Comparison of ENCODE assay signal across 19 cellular contexts in genomic region chr17:57350266-57350665, GRCh38.
DNase-seq lines count a peak whose midpoint lies in the region; ATAC-seq, FAIRE-seq and TF ChIP-seq lines count a peak whose summit lies in the region.
"Had no signal": no experiment of that assay in that cellular context is flagged by ENCODE, and none has a peak within 500 bp of the region (broad histone marks: within the 10 kb centered on the region; RNA-seq: fewer than 3 reads in every experiment).

No MANE protein-coding gene starts in this region.

- H3K4me1 ChIP-seq in DND-41 (ENCODE audit: insufficient read depth, low read length): peaks cover 78% of the 10 kb centered on the region
- peaks cover 0 to 2% (median 0%) of the 10 kb centered on the region in 4 experiments; a peak in 1 of 7 replicates for H3K4me1 ChIP-seq in H1 (replicated peaks in 1 of 4; ENCODE audit: control insufficient read depth in 3 of 4, insufficient read depth in 4 of 4, low read length in 3 of 4)
- H3K4me1 ChIP-seq: breast epithelium had no signal

- H4K20me1 ChIP-seq in DND-41 (ENCODE audit: insufficient read depth, low read length): peaks cover 62% of the 10 kb centered on the region
- peaks cover 1 to 2% of the 10 kb centered on the region in 2 experiments for H4K20me1 ChIP-seq in H1 (replicated peaks in 1 of 2; ENCODE audit: control insufficient read depth in 1 of 2, insufficient read depth in 2 of 2, low read length in 2 of 2)

- intact Hi-C loops in sciatic nerve (cut with DNase I): no loop called here

- H2BK12ac ChIP-seq in H1 (ENCODE audit: low read depth, low read length): no peak overlapping the region

- H3K4ac ChIP-seq in H1 (replicated peaks; ENCODE audit: insufficient read length, low read depth, low read length): no peak overlapping the region

- H4K8ac ChIP-seq in H1 (ENCODE audit: extremely low read depth, insufficient read depth, low read length): no peak overlapping the region

- no peak for TF ChIP-seq RAD21 in H1 (IDR thresholded peaks at IDR 0.05 in 1 of 2, conservative IDR thresholded peaks at IDR 0.05 in 1 of 2; ENCODE audit: low read depth in 2 of 2, low read length in 2 of 2)

- H2AK5ac ChIP-seq in H1 (ENCODE audit: low read depth, low read length): no peak overlapping the region

- H3K27ac ChIP-seq in DND-41 (ENCODE audit: low read length) (peak overlapping the region; percentile 58), H1 (ENCODE audit: low read depth, low read length) (no peak overlapping the region)
- H3K27ac ChIP-seq: breast epithelium, HL-60, tibial nerve had no signal

- H3K23ac ChIP-seq in H1 (ENCODE audit: insufficient read length): no peak overlapping the region

- no peak overlapping the region for H4K5ac ChIP-seq in H1 (ENCODE audit: insufficient read length, low read depth, low read length)

- no peak for ATAC-seq in DND-41 (ENCODE audit: insufficient read depth, low read depth)
- peak; percentile 95 for ATAC-seq in sciatic nerve
- no peak for ATAC-seq in GM18873 (IDR thresholded peaks at IDR 0.05; ENCODE audit: low FRiP score, unreplicated experiment)

- peaks cover 13% of the 10 kb centered on the region for H3K79me1 ChIP-seq in H1 (ENCODE audit: low read depth, low read length)

- no peak for FAIRE-seq in H1 (lab: Jason Lieb, UNC)
- FAIRE-seq: islet of Langerhans had no signal

- no peaks in the 10 kb centered on the region for H3K27me3 ChIP-seq in DND-41 (ENCODE audit: insufficient read depth, low read length, poor library complexity)
- no peaks in the 10 kb centered on the region for H3K27me3 ChIP-seq in H1 (replicated peaks in 1 of 4; ENCODE audit: control insufficient read depth in 3 of 4, extremely low read depth in 1 of 4, insufficient read depth in 3 of 4, low read length in 3 of 4)
- H3K27me3 ChIP-seq: breast epithelium, tibial nerve had no signal

- no peak overlapping the region for H3K14ac ChIP-seq in H1 (ENCODE audit: insufficient read length)

- no peak overlapping the region for H2BK5ac ChIP-seq in H1 (ENCODE audit: low read depth, low read length)

- no peak overlapping the region for H3K18ac ChIP-seq in H1 (ENCODE audit: extremely low read depth, low read length)

- WGBS in H1 (ENCODE audit: extremely low coverage in 1 of 2, insufficient coverage in 1 of 2, insufficient read length in 1 of 2, insufficient replicate concordance in 2 of 2, low coverage in 1 of 2, low lambda C conversion rate in 2 of 2, missing lambda C conversion rate in 1 of 2), 2 experiments: 93% methylated on average over 6 of the region's 6 CpGs; no CpG with 5 or more reads in 1 of the 2 experiments

- H4K91ac ChIP-seq in H1 (replicated peaks; ENCODE audit: insufficient read length, low read length): no peak overlapping the region

- no peak for TF ChIP-seq POLR2A in H1 (IDR thresholded peaks at IDR 0.05; ENCODE audit: control extremely low read depth in 1 of 2, low read depth in 2 of 2, low read length in 2 of 2)

- TF ChIP-seq CTCF in DND-41 (IDR thresholded peaks at IDR 0.05; ENCODE audit: borderline replicate concordance, extremely low read depth, low read length, poor library complexity, severe bottlenecking) (no peak), H1 (IDR thresholded peaks at IDR 0.05; ENCODE audit: control extremely low read depth in 1 of 3, insufficient read depth in 1 of 3, low read depth in 1 of 3, low read length in 3 of 3) (no peak)

- H2BK15ac ChIP-seq in H1 (ENCODE audit: low read length): no peak overlapping the region

- H3K9me3 ChIP-seq in DND-41 (ENCODE audit: insufficient read depth, low read length, severe bottlenecking) (no peaks in the 10 kb centered on the region), H1 (ENCODE audit: insufficient read depth in 2 of 2, low read depth in 1 of 2, low read length in 1 of 2) (no peaks in the 10 kb centered on the region)
- H3K9me3 ChIP-seq: breast epithelium, HAP-1, tibial nerve had no signal

- H2AFZ ChIP-seq in DND-41 (ENCODE audit: low read depth, low read length) (no peak overlapping the region), H1 (ENCODE audit: low read length) (no peak overlapping the region)

- H3K23me2 ChIP-seq in H1 (ENCODE audit: low read depth, low read length): no peaks in the 10 kb centered on the region; the same call in 1 of the 2 replicates

- H2BK20ac ChIP-seq in H1 (ENCODE audit: low read length): no peak overlapping the region

- no peak overlapping the region for H3K9ac ChIP-seq in DND-41 (ENCODE audit: low read depth, low read length)
- no peak overlapping the region for H3K9ac ChIP-seq in H1 (replicated peaks in 1 of 4; ENCODE audit: extremely low read depth in 1 of 4, low read depth in 3 of 4, low read length in 3 of 4)

- H2BK120ac ChIP-seq in H1 (replicated peaks; ENCODE audit: low read depth, low read length): no peak overlapping the region

- CTCF ChIA-PET in H1 (lab: Charles Lee; ENCODE audit: partially characterized antibody): interaction anchor here (3.6 kb wide), 1 partner anchor 107 kb away, joined by 13 read pairs; no protein-coding TSS in a partner anchor
- CTCF ChIA-PET in HEK293T (lab: Yijun Ruan, JAX): no interaction called here

- no peak overlapping the region for H3K56ac ChIP-seq in H1 (replicated peaks; ENCODE audit: insufficient read length, low read depth, low read length)

- DNase-seq in DND-41 (no peak), H1 (ENCODE audit: low read depth in 1 of 2, low spot score in 2 of 2) (no peak), hepatic stellate cell (ENCODE audit: low spot score) (peak; percentile 11), sciatic nerve (ENCODE audit: low spot score) (peak; percentile 66), MV-4-11 (lab: John Stamatoyannopoulos, UW) (no peak), HEK293T (ENCODE audit: extremely low spot score) (no peak), NCI-H1694 treated with DMSO at 0.1 percent for 48 hours (lab: John Stamatoyannopoulos, UW) (no peak)
- DNase-seq: activated CD4-positive, CD25-positive, alpha-beta regulatory T cell; activated naive CD8-positive, alpha-beta T cell treated with anti-CD3 and anti-CD28 coated beads for 36 hours; COR-L47; EL; stimulated activated CD4-positive, alpha-beta T cell treated with anti-CD3 and anti-CD28 coated beads, Interleukin-12 subunit alpha, Interleukin-12 subunit beta, amount 100 ng/mL, for 4 hours; T-helper 9 cell had no signal

- H3K4me3 ChIP-seq in DND-41 (ENCODE audit: low read depth in 1 of 2, low read length in 2 of 2) (no peak overlapping the region), H1 (ENCODE audit: extremely low read depth in 1 of 4, insufficient read depth in 2 of 4, low read depth in 3 of 4, low read length in 4 of 4) (no peak overlapping the region)
- H3K4me3 ChIP-seq: breast epithelium, HAP-1, tibial nerve had no signal

- POLR2A ChIA-PET in H1 (lab: Charles Lee; ENCODE audit: partially characterized antibody): no interaction called here
- POLR2A ChIA-PET in HEK293T (lab: Yijun Ruan, JAX): no interaction called here

- no peak for TF ChIP-seq EP300 in H1 (IDR thresholded peaks at IDR 0.05; ENCODE audit: borderline replicate concordance in 1 of 2, low read depth in 2 of 2, low read length in 2 of 2)

- H3K4me2 ChIP-seq in DND-41 (ENCODE audit: insufficient read depth, low read length) (peak overlapping the region; percentile 4), H1 (ENCODE audit: insufficient read depth in 1 of 2, low read depth in 2 of 2, low read length in 2 of 2) (no peak overlapping the region)

- peaks cover 100% of the 10 kb centered on the region for H3K79me2 ChIP-seq in DND-41 (ENCODE audit: insufficient read depth, low read length)
- peaks cover 3 to 48% of the 10 kb centered on the region in 2 experiments; a peak in 3 of 4 replicates for H3K79me2 ChIP-seq in H1 (ENCODE audit: control insufficient read depth in 1 of 2, insufficient read depth in 2 of 2, low read length in 2 of 2)

- peaks cover 89% of the 10 kb centered on the region for H3K36me3 ChIP-seq in DND-41 (ENCODE audit: insufficient read depth, low read length)
- peaks cover 4 to 16% (median 11%) of the 10 kb centered on the region in 4 experiments; a peak in 5 of 8 replicates for H3K36me3 ChIP-seq in H1 (ENCODE audit: control insufficient read depth in 2 of 4, insufficient read depth in 4 of 4, low read length in 3 of 4)
- H3K36me3 ChIP-seq: breast epithelium, HAP-1 had no signal

TF ChIP-seq in H1, 55 proteins besides CTCF, POLR2A, EP300 and RAD21:
- TF ChIP-seq BRCA1 (IDR thresholded peaks at IDR 0.05; ENCODE audit: low read depth, low read length) (no peak), POLR2AphosphoS5 (IDR thresholded peaks at IDR 0.05; ENCODE audit: low read depth, low read length) (0 out of 2 replicates have a peak, but pooled peaks have one; percentile 20), POU5F1 (IDR thresholded peaks at IDR 0.05; ENCODE audit: low read depth, low read length) (no peak)

TF ChIP-seq in HEK293T, 16 proteins besides CTCF, POLR2A, EP300 and RAD21:
- TF ChIP-seq NFRKB (IDR thresholded peaks at IDR 0.05) (no peak), HDGF (IDR thresholded peaks at IDR 0.05; ENCODE audit: borderline replicate concordance) (no peak), FOXK2 (IDR thresholded peaks at IDR 0.05) (no peak), LEF1 (IDR thresholded peaks at IDR 0.05; ENCODE audit: borderline replicate concordance) (no peak), PKNOX1 (IDR thresholded peaks at IDR 0.05) (no peak), SUZ12 (IDR thresholded peaks at IDR 0.05) (no peak), ARNT (IDR thresholded peaks at IDR 0.05) (no peak), ZNF384 (IDR thresholded peaks at IDR 0.05) (no peak), SP1 (IDR thresholded peaks at IDR 0.05) (no peak), FOXM1 (IDR thresholded peaks at IDR 0.05; ENCODE audit: borderline replicate concordance) (no peak)

Comparison
In these comparisons a context has a peak if more than half of its experiments do, and no peak if none do; other contexts are left out.
1. DNase-seq: peak in hepatic stellate cell (single experiment) and sciatic nerve (single experiment); none in DND-41 (single experiment), H1 (0 of 2), MV-4-11 (single experiment), HEK293T (single experiment) and NCI-H1694 treated with DMSO at 0.1 percent for 48 hours (single experiment).